In the genomic region with DNA sequence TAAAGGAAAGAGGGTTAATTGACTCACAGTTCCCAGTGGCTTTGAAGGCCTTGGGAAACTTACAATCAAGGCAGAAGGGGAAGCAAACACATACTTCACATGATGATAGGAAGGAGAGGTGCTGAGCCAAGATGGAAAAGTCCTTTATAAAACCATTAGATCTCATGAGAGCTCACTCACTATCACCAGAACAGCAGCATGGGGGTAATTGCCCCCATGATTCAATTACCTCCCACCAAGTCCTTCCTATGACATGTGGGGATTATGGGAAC, we compare ENCODE assay signal across 8 cellular contexts.
"Had no signal": no experiment of that assay in that cellular context is flagged by ENCODE, and none has a peak within 500 bp of the region (broad histone marks: within the 10 kb centered on the region; RNA-seq: fewer than 3 reads in every experiment).

No MANE protein-coding gene starts in this region.

- H3K27me3 Mint-ChIP-seq: IgD-negative memory B cell had no signal

- H3K36me3 ChIP-seq: HAP-1 had no signal

- H3K27ac Mint-ChIP-seq: HFFc6, IgD-negative memory B cell had no signal

- DNase-seq: GOT3, H7, HFFc6 had no signal

- H3K4me3 Mint-ChIP-seq: HFFc6, IgD-negative memory B cell had no signal

- H3K9me3 ChIP-seq: HAP-1 had no signal

- H3K4me3 ChIP-seq: HAP-1 had no signal

- H3K9me3 Mint-ChIP-seq: HFFc6, IgD-negative memory B cell had no signal

- H3K27ac ChIP-seq: HL-60 had no signal

- H3K4me1 Mint-ChIP-seq: IgD-negative memory B cell had no signal

- ATAC-seq: HCT116, HepG2 had no signal
